Comparison of ENCODE assay signal across 17 cellular contexts in the genomic region with DNA sequence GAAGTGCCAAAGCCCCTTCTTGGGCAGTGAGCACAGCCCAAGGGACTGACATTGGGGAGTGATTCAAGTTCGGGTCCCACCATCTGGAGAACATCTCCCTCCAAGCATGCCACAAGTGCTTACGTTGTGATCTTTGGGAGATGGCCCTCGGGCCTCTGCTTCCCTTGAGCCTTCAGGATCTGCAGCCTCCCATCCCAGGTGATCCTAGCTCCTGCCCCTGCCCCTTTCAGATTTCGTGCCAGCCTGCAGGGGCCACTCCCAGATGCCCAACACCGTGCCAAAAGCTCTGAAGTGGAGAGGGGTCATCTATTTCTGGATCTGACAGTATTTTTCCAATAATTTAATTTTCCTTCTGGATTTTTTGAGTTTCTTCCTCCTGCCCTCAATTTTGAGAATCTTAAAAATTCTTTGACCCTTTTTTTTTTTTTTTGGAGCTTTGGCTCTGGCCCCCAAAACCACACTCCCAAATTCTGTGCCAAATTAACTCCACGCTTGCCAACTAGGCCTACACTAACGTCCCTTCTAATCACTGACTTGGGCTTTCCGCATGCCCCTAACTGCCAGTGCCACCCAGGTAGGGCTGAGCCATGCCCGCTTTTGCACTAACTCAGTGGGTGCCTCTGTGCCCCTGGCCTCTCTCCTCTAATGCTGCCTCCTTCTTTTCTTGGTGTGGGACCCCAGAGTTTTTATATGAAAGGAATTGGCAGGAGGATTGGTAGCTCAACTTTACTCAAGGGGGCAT. TPM values are rescaled to one million over a fixed set of nuclear protein-coding genes. Genes with fewer than 3 reads are reported as not detected.
DNase-seq lines count a peak whose midpoint lies in the region; ATAC-seq and TF ChIP-seq lines count a peak whose summit lies in the region.
"Had no signal": no experiment of that assay in that cellular context is flagged by ENCODE, and none has a peak within 500 bp of the region (broad histone marks: within the 10 kb centered on the region; RNA-seq: fewer than 3 reads in every experiment).

No MANE protein-coding gene starts in this region.

- TF ChIP-seq CTCF in esophagus muscularis mucosa (IDR thresholded peaks at IDR 0.05) = no peak
- TF ChIP-seq CTCF in neural progenitor cell (IDR thresholded peaks at IDR 0.05) = no peak
- no peak for TF ChIP-seq CTCF in tibial artery (IDR thresholded peaks at IDR 0.05)

- no peaks in the 10 kb centered on the region for H3K9me3 Mint-ChIP-seq in neural progenitor cell
- H3K9me3 Mint-ChIP-seq in stimulated activated memory B cell treated with anti-CD40 and anti-IgM and Interleukin-4, amounts not matched to agents 10 μg/mL and 1 μg/mL and 100 μg/mL, for 72 hours = no peaks in the 10 kb centered on the region

- no peaks in the 10 kb centered on the region for H3K79me2 ChIP-seq in neural progenitor cell (ENCODE audit: low read depth)

- TF ChIP-seq POLR2A in esophagus muscularis mucosa (IDR thresholded peaks at IDR 0.05; ENCODE audit: low read depth) = no peak

- WGBS in esophagus muscularis mucosa = 85% methylated on average over 9 of the region's 9 CpGs

- H3K9me3 ChIP-seq in esophagus muscularis mucosa (no peaks in the 10 kb centered on the region), neural progenitor cell (ENCODE audit: low read depth) (no peaks in the 10 kb centered on the region), tibial artery (no peaks in the 10 kb centered on the region)

- H3F3A ChIP-seq in neural progenitor cell (ENCODE audit: low read depth) = peaks cover 30% of the 10 kb centered on the region

- ATAC-seq in Right ventricle myocardium inferior = no peak
- no peak for ATAC-seq in left cardiac atrium
- ATAC-seq in HG02938 (IDR thresholded peaks at IDR 0.05; ENCODE audit: unreplicated experiment) = no peak
- ATAC-seq in stimulated activated memory B cell treated with anti-CD40 and anti-IgM and Interleukin-4, amounts not matched to agents 10 μg/mL and 1 μg/mL and 100 μg/mL, for 72 hours = no peak

- TF ChIP-seq EP300 in esophagus muscularis mucosa (IDR thresholded peaks at IDR 0.05) = no peak

- H3K36me3 Mint-ChIP-seq in neural progenitor cell = peaks cover 27% of the 10 kb centered on the region
- no peaks in the 10 kb centered on the region for H3K36me3 Mint-ChIP-seq in stimulated activated memory B cell treated with anti-CD40 and anti-IgM and Interleukin-4, amounts not matched to agents 10 μg/mL and 1 μg/mL and 100 μg/mL, for 72 hours

- H3K9ac ChIP-seq in neural progenitor cell = no peak overlapping the region

- no peak overlapping the region for H3K4me2 ChIP-seq in neural progenitor cell
- H3K4me2 ChIP-seq: PC-9 had no signal

- peaks cover 7% of the 10 kb centered on the region for H3K27me3 Mint-ChIP-seq in neural progenitor cell (ENCODE audit: insufficient read depth, low read depth)
- H3K27me3 Mint-ChIP-seq in stimulated activated memory B cell treated with anti-CD40 and anti-IgM and Interleukin-4, amounts not matched to agents 10 μg/mL and 1 μg/mL and 100 μg/mL, for 72 hours = peaks cover 25% of the 10 kb centered on the region

- intact Hi-C loops in Right ventricle myocardium inferior (cut with DNase I) (no loop called here), left cardiac atrium (cut with DNase I) (no loop called here), esophagus muscularis mucosa (cut with DNase I) (no loop called here), tibial artery (cut with DNase I; ENCODE audit: low total_unique reads) (no loop called here)

- no peak overlapping the region for H2AFZ ChIP-seq in neural progenitor cell (replicated peaks)
- H2AFZ ChIP-seq: PC-9 had no signal

- DNase-seq in Right ventricle myocardium inferior (ENCODE audit: missing footprints) (peak; percentile 53), left cardiac atrium (no peak), esophagus muscularis mucosa (ENCODE audit: extremely low spot score) (no peak), neural progenitor cell (ENCODE audit: low spot score) (no peak), tibial artery (no peak), NCI-H446 (lab: John Stamatoyannopoulos, UW) (no peak)
- DNase-seq: 8988T, C1 segment of cervical spinal cord, MM.1S, NCI-H1105, NCI-H1694 treated with DMSO at 0.1 percent for 48 hours, NCI-H345, PC-9 had no signal

- peaks cover 23% of the 10 kb centered on the region for H3K4me1 Mint-ChIP-seq in neural progenitor cell
- no peaks in the 10 kb centered on the region for H3K4me1 Mint-ChIP-seq in stimulated activated memory B cell treated with anti-CD40 and anti-IgM and Interleukin-4, amounts not matched to agents 10 μg/mL and 1 μg/mL and 100 μg/mL, for 72 hours

- H3K27me3 ChIP-seq in esophagus muscularis mucosa (no peaks in the 10 kb centered on the region), neural progenitor cell (no peaks in the 10 kb centered on the region), tibial artery (no peaks in the 10 kb centered on the region)

- H3K27ac ChIP-seq in esophagus muscularis mucosa (replicated peaks in 1 of 4) = peak overlapping the region; percentile 9 to 87 (median 82)
- H3K27ac ChIP-seq in neural progenitor cell = no peak overlapping the region
- H3K27ac ChIP-seq in tibial artery = peak overlapping the region; percentile 8 to 87
- H3K27ac ChIP-seq: HL-60, PC-9 had no signal

- H3K36me3 ChIP-seq in esophagus muscularis mucosa = peaks cover 6 to 100% (median 60%) of the 10 kb centered on the region in 4 donors
- no peaks in the 10 kb centered on the region for H3K36me3 ChIP-seq in neural progenitor cell
- H3K36me3 ChIP-seq in tibial artery = peaks cover 26 to 73% (median 62%) of the 10 kb centered on the region in 3 donors

- H3K4me1 ChIP-seq in esophagus muscularis mucosa = peaks cover 59 to 80% (median 73%) of the 10 kb centered on the region in 4 donors
- H3K4me1 ChIP-seq in neural progenitor cell = peaks cover 26% of the 10 kb centered on the region
- H3K4me1 ChIP-seq in tibial artery = peaks cover 7 to 61% (median 34%) of the 10 kb centered on the region in 4 donors

- peak overlapping the region; percentile 10 for H3K4me3 Mint-ChIP-seq in neural progenitor cell
- H3K4me3 Mint-ChIP-seq in stimulated activated memory B cell treated with anti-CD40 and anti-IgM and Interleukin-4, amounts not matched to agents 10 μg/mL and 1 μg/mL and 100 μg/mL, for 72 hours = no peak overlapping the region

- H3K27ac Mint-ChIP-seq in neural progenitor cell = no peak overlapping the region
- H3K27ac Mint-ChIP-seq in stimulated activated memory B cell treated with anti-CD40 and anti-IgM and Interleukin-4, amounts not matched to agents 10 μg/mL and 1 μg/mL and 100 μg/mL, for 72 hours = no peak overlapping the region

- H4K20me1 ChIP-seq in neural progenitor cell (ENCODE audit: low read depth) = peaks cover 30% of the 10 kb centered on the region

- H3K4me3 ChIP-seq in esophagus muscularis mucosa (no peak overlapping the region), neural progenitor cell (no peak overlapping the region), tibial artery (no peak overlapping the region)
- H3K4me3 ChIP-seq: PC-9 had no signal

RNA-seq across cellular contexts. Expression of a gene that starts 25.3 kb away (rescaled TPM):
- total RNA-seq in Right ventricle myocardium inferior = 115 TPM
- total RNA-seq in left cardiac atrium = 100 to 1,000 TPM; 108 to 159 TPM
- 10 to 100 TPM; 62.6 to 92.2 (median 78.9) TPM for total RNA-seq in esophagus muscularis mucosa
- total RNA-seq in neural progenitor cell (ENCODE audit: low replicate concordance) = 35.7 and 100 TPM in 2 replicates

RNA-seq across cellular contexts. Expression of a gene that starts 46.7 kb away (rescaled TPM):
- not detected for total RNA-seq in Right ventricle myocardium inferior
- not detected for total RNA-seq in left cardiac atrium
- not detected for total RNA-seq in esophagus muscularis mucosa
- not detected in 2 replicates for total RNA-seq in neural progenitor cell (ENCODE audit: low replicate concordance)
- total RNA-seq: H1, PC-9 had no signal
